Comparison of ENCODE assay signal across 31 cellular contexts in genomic region chr1:74779750-74780149, GRCh38.
"Had no signal": no experiment of that assay in that cellular context is flagged by ENCODE, and none has a peak within 500 bp of the region (broad histone marks: within the 10 kb centered on the region; RNA-seq: fewer than 3 reads in every experiment).

No MANE protein-coding gene starts in this region.

- H3K9me3 ChIP-seq: adrenal gland, body of pancreas, colonic mucosa, esophagus squamous epithelium, heart left ventricle had no signal

- DNase-seq: activated CD4-positive, alpha-beta memory T cell treated with anti-CD3 and anti-CD28 coated beads for 36 hours; activated CD4-positive, alpha-beta T cell treated with anti-CD3 and anti-CD28 coated beads for 36 hours; activated CD4-positive, alpha-beta T cell treated with anti-CD3 and anti-CD28 coated beads, Interleukin-2, amount 10 ng/mL, durations not matched to agents 24 days and 14 days; activated CD4-positive, CD25-positive, alpha-beta regulatory T cell; activated CD4-positive, CD25-positive, alpha-beta regulatory T cell treated with anti-CD3 and anti-CD28 coated beads, Interleukin-2, amount 50 U/mL, for 72 hours; activated CD8-positive, alpha-beta memory T cell treated with anti-CD3 and anti-CD28 coated beads, Interleukin-2, amount 10 ng/mL, durations not matched to agents 7 days and 5 days; activated CD8-positive, alpha-beta memory T cell treated with anti-CD3 and anti-CD28 coated beads, Interleukin-2, amount 50 U/mL, for 4 hours; activated CD8-positive, alpha-beta T cell treated with anti-CD3 and anti-CD28 coated beads, Interleukin-2, amount 10 ng/mL, durations not matched to agents 7 days and 5 days; activated effector memory CD4-positive, alpha-beta T cell treated with anti-CD3 and anti-CD28 coated beads, Interleukin-2, amount 50 U/mL, for 16 hours; activated naive CD4-positive, alpha-beta T cell treated with anti-CD3 and anti-CD28 coated beads for 36 hours; activated naive CD8-positive, alpha-beta T cell treated with anti-CD3 and anti-CD28 coated beads for 36 hours; activated naive CD8-positive, alpha-beta T cell treated with anti-CD3 and anti-CD28 coated beads, Interleukin-2, amount 50 U/mL, for 24 hours; activated T-cell treated with anti-CD3 and anti-CD28 coated beads, Interleukin-2, amount 50 U/mL, for 1 hour; activated T-cell treated with anti-CD3 and anti-CD28 coated beads, Interleukin-2, amount 50 U/mL, for 48 hours; adrenal gland; amygdala; aorta; body of pancreas; central memory CD4-positive, alpha-beta T cell; cerebellar nuclear complex; colonic mucosa; effector CD8-positive, alpha-beta T cell; esophagus squamous epithelium; foreskin melanocyte; glutamatergic neuron; heart left ventricle; T-helper 2 cell had no signal

- H3K27ac ChIP-seq: adrenal gland, body of pancreas, cardiac muscle cell, colonic mucosa, epithelial cell of prostate, esophagus squamous epithelium, heart left ventricle had no signal

- H3K27me3 ChIP-seq: adrenal gland, body of pancreas, cardiac muscle cell, colonic mucosa had no signal

- H3K4me1 ChIP-seq: adrenal gland, body of pancreas, colonic mucosa, esophagus squamous epithelium, heart left ventricle had no signal

- H3K4me3 ChIP-seq: adrenal gland, body of pancreas, cardiac muscle cell, colonic mucosa, esophagus squamous epithelium, heart left ventricle had no signal

- ATAC-seq: activated CD4-positive, alpha-beta T cell treated with anti-CD3 and anti-CD28 coated beads for 36 hours; activated CD8-positive, alpha-beta memory T cell treated with anti-CD3 and anti-CD28 coated beads, Interleukin-2, amount 10 ng/mL, durations not matched to agents 7 days and 5 days; activated CD8-positive, alpha-beta T cell treated with anti-CD3 and anti-CD28 coated beads, Interleukin-2, amount 10 ng/mL, durations not matched to agents 7 days and 5 days; activated naive CD8-positive, alpha-beta T cell treated with anti-CD3 and anti-CD28 coated beads, Interleukin-2, amount 50 U/mL, for 24 hours; body of pancreas; heart left ventricle had no signal

- H3K36me3 ChIP-seq: adrenal gland, cardiac muscle cell, colonic mucosa, esophagus squamous epithelium, heart left ventricle had no signal

- FAIRE-seq: endometrium, endothelial cell of umbilical vein had no signal
